ENCODE assay signal across 11 cellular contexts in genomic region chr10:17684537-17684936, GRCh38. TPM values are rescaled to one million over a fixed set of nuclear protein-coding genes. Genes with fewer than 3 reads are reported as not detected.
DNase-seq lines count a peak whose midpoint lies in the region; ATAC-seq and TF ChIP-seq lines count a peak whose summit lies in the region.
"Had no signal": no experiment of that assay in that cellular context is flagged by ENCODE, and none has a peak within 500 bp of the region (broad histone marks: within the 10 kb centered on the region; RNA-seq: fewer than 3 reads in every experiment).

No MANE protein-coding gene starts in this region.

- H3K36me3 ChIP-seq in GM23338 (ENCODE audit: insufficient read depth): 0 out of 2 replicates have a peak, but pooled peaks cover 5% of the 10 kb centered on the region

- no peaks in the 10 kb centered on the region for H3K9me2 ChIP-seq in GM23338 (ENCODE audit: insufficient read depth)

- no peaks in the 10 kb centered on the region for H3K9me3 Mint-ChIP-seq in natural killer cell treated with Interleukin-12 subunit alpha and Interleukin-12 subunit beta and Interleukin-15 and Interleukin-18, amount 100 ng/mL, for 72 hours
- H3K9me3 Mint-ChIP-seq in natural killer cell (no peaks in the 10 kb centered on the region), GM23338 (no peaks in the 10 kb centered on the region)

- DNase-seq in natural killer cell treated with Interleukin-12 subunit alpha and Interleukin-12 subunit beta and Interleukin-15 and Interleukin-18, amount 100 ng/mL, for 72 hours (ENCODE audit: low spot score): no peak
- DNase-seq in natural killer cell: no peak
- no peak for DNase-seq in SHP77 treated with DMSO at 0.1 percent for 48 hours (lab: John Stamatoyannopoulos, UW)
- DNase-seq in GM23338 (ENCODE audit: low spot score): no peak
- no peak for DNase-seq in NCI-H524 (lab: John Stamatoyannopoulos, UW)
- DNase-seq: NCI-H526 treated with DMSO at 0.1 percent for 48 hours, substantia nigra had no signal

- H3K27me3 Mint-ChIP-seq in natural killer cell treated with Interleukin-12 subunit alpha and Interleukin-12 subunit beta and Interleukin-15 and Interleukin-18, amount 100 ng/mL, for 72 hours: no peaks in the 10 kb centered on the region
- H3K27me3 Mint-ChIP-seq in natural killer cell (ENCODE audit: low read depth in 2 of 2) (no peaks in the 10 kb centered on the region), GM23338 (ENCODE audit: insufficient read depth, low read depth, poor library complexity) (peaks cover 1% of the 10 kb centered on the region)

- H3F3A ChIP-seq in GM23338 (replicated peaks; ENCODE audit: low read depth): no peaks in the 10 kb centered on the region

- no peak for ATAC-seq in natural killer cell treated with Interleukin-12 subunit alpha and Interleukin-12 subunit beta and Interleukin-15 and Interleukin-18, amount 100 ng/mL, for 72 hours
- ATAC-seq in natural killer cell (no peak), GM21786 (IDR thresholded peaks at IDR 0.05; ENCODE audit: unreplicated experiment) (peak; percentile 48), HG03469 (IDR thresholded peaks at IDR 0.05; ENCODE audit: unreplicated experiment) (peak; percentile 69), GM23338 (no peak), HG02588 (IDR thresholded peaks at IDR 0.05; ENCODE audit: unreplicated experiment) (no peak)

- H3K27ac Mint-ChIP-seq in natural killer cell treated with Interleukin-12 subunit alpha and Interleukin-12 subunit beta and Interleukin-15 and Interleukin-18, amount 100 ng/mL, for 72 hours: peak overlapping the region in 1 of 2 donors; percentile 74
- no peak overlapping the region for H3K27ac Mint-ChIP-seq in natural killer cell
- H3K27ac Mint-ChIP-seq in GM23338: no peak overlapping the region

- peak overlapping the region; percentile 30 for H3K4me3 Mint-ChIP-seq in natural killer cell treated with Interleukin-12 subunit alpha and Interleukin-12 subunit beta and Interleukin-15 and Interleukin-18, amount 100 ng/mL, for 72 hours
- H3K4me3 Mint-ChIP-seq in natural killer cell (no peak overlapping the region), GM23338 (no peak overlapping the region)

- no peaks in the 10 kb centered on the region for H3K27me3 ChIP-seq in GM23338 (ENCODE audit: insufficient read depth)
- H3K27me3 ChIP-seq: esophagus muscularis mucosa had no signal

- TF ChIP-seq CTCF in natural killer cell (IDR thresholded peaks at IDR 0.05) (no peak), GM23338 (conservative IDR thresholded peaks at IDR 0.05; ENCODE audit: low read depth in 2 of 2) (no peak)

- peaks cover 7% of the 10 kb centered on the region; the same call in 1 of the 2 replicates for H3K4me1 ChIP-seq in GM23338 (ENCODE audit: insufficient read depth)

- H3K4me3 ChIP-seq in GM23338: no peak overlapping the region
- H3K4me3 ChIP-seq: esophagus muscularis mucosa had no signal

- H3K4me2 ChIP-seq in GM23338: no peak overlapping the region

- no peak overlapping the region for H2AFZ ChIP-seq in GM23338

- peaks cover 75% of the 10 kb centered on the region for H3K79me2 ChIP-seq in GM23338 (replicated peaks; ENCODE audit: insufficient read depth)

- H3K4me1 Mint-ChIP-seq in natural killer cell treated with Interleukin-12 subunit alpha and Interleukin-12 subunit beta and Interleukin-15 and Interleukin-18, amount 100 ng/mL, for 72 hours (ENCODE audit: low read depth in 2 of 2): peaks cover 27 to 48% of the 10 kb centered on the region in 2 donors
- peaks cover 30 to 50% of the 10 kb centered on the region in 2 donors for H3K4me1 Mint-ChIP-seq in natural killer cell
- H3K4me1 Mint-ChIP-seq in GM23338: peaks cover 16% of the 10 kb centered on the region

- H4K20me1 ChIP-seq in GM23338 (replicated peaks; ENCODE audit: insufficient read depth): no peaks in the 10 kb centered on the region

- intact Hi-C loops in natural killer cell (cut with micrococcal nuclease): loop anchor here (5.0 kb wide), 1 partner anchor 42 kb away; the partner anchor contains the start of gene STAM

- no peak overlapping the region for H3K27ac ChIP-seq in GM23338 (ENCODE audit: low read depth)
- H3K27ac ChIP-seq: esophagus muscularis mucosa had no signal

- no peaks in the 10 kb centered on the region for H3K36me3 Mint-ChIP-seq in natural killer cell treated with Interleukin-12 subunit alpha and Interleukin-12 subunit beta and Interleukin-15 and Interleukin-18, amount 100 ng/mL, for 72 hours
- no peaks in the 10 kb centered on the region for H3K36me3 Mint-ChIP-seq in natural killer cell
- H3K36me3 Mint-ChIP-seq in GM23338 (ENCODE audit: low read depth): peaks cover 3% of the 10 kb centered on the region; the same call in 1 of the 3 replicates

TF ChIP-seq in GM23338, 12 proteins besides CTCF, POLR2A, EP300 and RAD21:
- TF ChIP-seq NANOG (IDR thresholded peaks at IDR 0.05; ENCODE audit: borderline replicate concordance) (no peak), ZNF331 (CRISPR knock-in tag; IDR thresholded peaks at IDR 0.05; ENCODE audit: low read depth) (no peak), POLR2AphosphoS5 (IDR thresholded peaks at IDR 0.05; ENCODE audit: low read depth) (no peak)
- TF ChIP-seq, protein P1, sequence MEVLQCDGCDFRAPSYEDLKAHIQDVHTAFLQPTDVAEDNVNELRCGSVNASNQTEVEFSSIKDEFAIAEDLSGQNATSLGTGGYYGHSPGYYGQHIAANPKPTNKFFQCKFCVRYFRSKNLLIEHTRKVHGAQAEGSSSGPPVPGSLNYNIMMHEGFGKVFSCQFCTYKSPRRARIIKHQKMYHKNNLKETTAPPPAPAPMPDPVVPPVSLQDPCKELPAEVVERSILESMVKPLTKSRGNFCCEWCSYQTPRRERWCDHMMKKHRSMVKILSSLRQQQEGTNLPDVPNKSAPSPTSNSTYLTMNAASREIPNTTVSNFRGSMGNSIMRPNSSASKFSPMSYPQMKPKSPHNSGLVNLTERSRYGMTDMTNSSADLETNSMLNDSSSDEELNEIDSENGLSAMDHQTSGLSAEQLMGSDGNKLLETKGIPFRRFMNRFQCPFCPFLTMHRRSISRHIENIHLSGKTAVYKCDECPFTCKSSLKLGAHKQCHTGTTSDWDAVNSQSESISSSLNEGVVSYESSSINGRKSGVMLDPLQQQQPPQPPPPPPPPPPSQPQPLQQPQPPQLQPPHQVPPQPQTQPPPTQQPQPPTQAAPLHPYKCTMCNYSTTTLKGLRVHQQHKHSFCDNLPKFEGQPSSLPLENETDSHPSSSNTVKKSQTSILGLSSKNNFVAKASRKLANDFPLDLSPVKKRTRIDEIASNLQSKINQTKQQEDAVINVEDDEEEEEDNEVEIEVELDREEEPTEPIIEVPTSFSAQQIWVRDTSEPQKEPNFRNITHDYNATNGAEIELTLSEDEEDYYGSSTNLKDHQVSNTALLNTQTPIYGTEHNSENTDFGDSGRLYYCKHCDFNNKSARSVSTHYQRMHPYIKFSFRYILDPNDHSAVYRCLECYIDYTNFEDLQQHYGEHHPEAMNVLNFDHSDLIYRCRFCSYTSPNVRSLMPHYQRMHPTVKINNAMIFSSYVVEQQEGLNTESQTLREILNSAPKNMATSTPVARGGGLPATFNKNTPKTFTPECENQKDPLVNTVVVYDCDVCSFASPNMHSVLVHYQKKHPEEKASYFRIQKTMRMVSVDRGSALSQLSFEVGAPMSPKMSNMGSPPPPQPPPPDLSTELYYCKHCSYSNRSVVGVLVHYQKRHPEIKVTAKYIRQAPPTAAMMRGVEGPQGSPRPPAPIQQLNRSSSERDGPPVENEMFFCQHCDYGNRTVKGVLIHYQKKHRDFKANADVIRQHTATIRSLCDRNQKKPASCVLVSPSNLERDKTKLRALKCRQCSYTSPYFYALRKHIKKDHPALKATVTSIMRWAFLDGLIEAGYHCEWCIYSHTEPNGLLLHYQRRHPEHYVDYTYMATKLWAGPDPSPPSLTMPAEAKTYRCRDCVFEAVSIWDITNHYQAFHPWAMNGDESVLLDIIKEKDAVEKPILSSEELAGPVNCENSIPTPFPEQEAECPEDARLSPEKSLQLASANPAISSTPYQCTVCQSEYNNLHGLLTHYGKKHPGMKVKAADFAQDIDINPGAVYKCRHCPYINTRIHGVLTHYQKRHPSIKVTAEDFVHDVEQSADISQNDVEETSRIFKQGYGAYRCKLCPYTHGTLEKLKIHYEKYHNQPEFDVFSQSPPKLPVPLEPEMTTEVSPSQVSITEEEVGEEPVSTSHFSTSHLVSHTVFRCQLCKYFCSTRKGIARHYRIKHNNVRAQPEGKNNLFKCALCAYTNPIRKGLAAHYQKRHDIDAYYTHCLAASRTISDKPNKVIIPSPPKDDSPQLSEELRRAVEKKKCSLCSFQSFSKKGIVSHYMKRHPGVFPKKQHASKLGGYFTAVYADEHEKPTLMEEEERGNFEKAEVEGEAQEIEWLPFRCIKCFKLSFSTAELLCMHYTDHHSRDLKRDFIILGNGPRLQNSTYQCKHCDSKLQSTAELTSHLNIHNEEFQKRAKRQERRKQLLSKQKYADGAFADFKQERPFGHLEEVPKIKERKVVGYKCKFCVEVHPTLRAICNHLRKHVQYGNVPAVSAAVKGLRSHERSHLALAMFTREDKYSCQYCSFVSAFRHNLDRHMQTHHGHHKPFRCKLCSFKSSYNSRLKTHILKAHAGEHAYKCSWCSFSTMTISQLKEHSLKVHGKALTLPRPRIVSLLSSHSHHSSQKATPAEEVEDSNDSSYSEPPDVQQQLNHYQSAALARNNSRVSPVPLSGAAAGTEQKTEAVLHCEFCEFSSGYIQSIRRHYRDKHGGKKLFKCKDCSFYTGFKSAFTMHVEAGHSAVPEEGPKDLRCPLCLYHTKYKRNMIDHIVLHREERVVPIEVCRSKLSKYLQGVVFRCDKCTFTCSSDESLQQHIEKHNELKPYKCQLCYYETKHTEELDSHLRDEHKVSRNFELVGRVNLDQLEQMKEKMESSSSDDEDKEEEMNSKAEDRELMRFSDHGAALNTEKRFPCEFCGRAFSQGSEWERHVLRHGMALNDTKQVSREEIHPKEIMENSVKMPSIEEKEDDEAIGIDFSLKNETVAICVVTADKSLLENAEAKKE (CRISPR knock-in tag; IDR thresholded peaks at IDR 0.05): no peak

RNA-seq across cellular contexts. Expression of gene STAM, which starts 40.6 kb away (rescaled TPM):
- 10 to 100 TPM; 20.2 to 24.4 TPM for total RNA-seq in natural killer cell treated with Interleukin-12 subunit alpha and Interleukin-12 subunit beta and Interleukin-15 and Interleukin-18, amount 100 ng/mL, for 72 hours
- total RNA-seq in natural killer cell: 10 to 100 TPM; 37.8 to 40.2 (median 38.6) TPM
- 29.8 and 40.5 TPM in 2 replicates for total RNA-seq in GM23338 (2014; rRNA removed; shearing (Covaris generic))
- 24.6 and 28.8 TPM in 2 replicates for polyA plus RNA-seq in GM23338 (2016; fragmentation: Nextera tagmentation; extraction: Ambion mirVana)

Comparison
In these comparisons a context has a peak if more than half of its experiments do, and no peak if none do; other contexts are left out.
1. ATAC-seq: peak in GM21786 (single experiment) and HG03469 (single experiment); none in natural killer cell treated with Interleukin-12 subunit alpha and Interleukin-12 subunit beta and Interleukin-15 and Interleukin-18, amount 100 ng/mL, for 72 hours (0 of 2), natural killer cell (0 of 3), GM23338 (single experiment) and HG02588 (single experiment).